Comparison of ENCODE assay signal across 8 cellular contexts in genomic region chr11:3000032-3000961, GRCh38. TPM values are rescaled to one million over a fixed set of nuclear protein-coding genes. Genes with fewer than 3 reads are reported as not detected.
DNase-seq lines count a peak whose midpoint lies in the region; ATAC-seq and TF ChIP-seq lines count a peak whose summit lies in the region.

No MANE protein-coding gene starts in this region.

- no peaks in the 10 kb centered on the region for H3K4me1 ChIP-seq in endodermal cell (ENCODE audit: control insufficient read depth, insufficient read depth, low read length)
- H3K4me1 ChIP-seq in mucosa of stomach (ENCODE audit: control insufficient read depth, insufficient read depth, low read length) = peaks cover 80% of the 10 kb centered on the region

- no peak overlapping the region for H3K4me3 Mint-ChIP-seq in endodermal cell

- peak overlapping the region; percentile 49 for H3K27ac Mint-ChIP-seq in endodermal cell

- H3K9me3 ChIP-seq in endodermal cell (ENCODE audit: control insufficient read depth, low read length) = no peaks in the 10 kb centered on the region
- no peaks in the 10 kb centered on the region for H3K9me3 ChIP-seq in mucosa of stomach (ENCODE audit: control insufficient read depth, low read length)

- H3K27ac ChIP-seq in endodermal cell (ENCODE audit: low read depth, low read length) = no peak overlapping the region

- peaks cover 46% of the 10 kb centered on the region for H3K36me3 Mint-ChIP-seq in endodermal cell (ENCODE audit: low read depth)

- peak; percentile 88 for DNase-seq in COLO829 (ENCODE audit: low spot score)
- DNase-seq in NCI-H446 (lab: John Stamatoyannopoulos, UW) = peak; percentile 68 to 91
- DNase-seq in endodermal cell = no peak
- DNase-seq in T-helper 9 cell = no peak
- DNase-seq in ecto neural progenitor cell (ENCODE audit: low spot score) = no peak

- no peak for ATAC-seq in GM19324 (IDR thresholded peaks at IDR 0.05; ENCODE audit: low FRiP score, unreplicated experiment)
- no peak for ATAC-seq in GM21367 (IDR thresholded peaks at IDR 0.05; ENCODE audit: unreplicated experiment)

- TF ChIP-seq CTCF in endodermal cell (conservative IDR thresholded peaks at IDR 0.05) = no peak

- H3K27me3 ChIP-seq in endodermal cell (ENCODE audit: control insufficient read depth, insufficient read depth, low read length, poor library complexity, severe bottlenecking) (no peaks in the 10 kb centered on the region), mucosa of stomach (ENCODE audit: control insufficient read depth, insufficient read depth, low read length) (no peaks in the 10 kb centered on the region)

- H3K9ac ChIP-seq in endodermal cell (ENCODE audit: extremely low read depth, low read length, poor library complexity, severe bottlenecking) = no peak overlapping the region
- H3K9ac ChIP-seq in mucosa of stomach (ENCODE audit: low read length) = peak overlapping the region; percentile 6

- H3K9me3 Mint-ChIP-seq in endodermal cell = no peaks in the 10 kb centered on the region

- 89 to 93% methylated on average over 11 to 17 of the region's 17 CpGs for WGBS in endodermal cell (ENCODE audit: insufficient coverage in 1 of 2, insufficient read length in 1 of 2), 2 experiments

- H3K27me3 Mint-ChIP-seq in endodermal cell (ENCODE audit: insufficient read depth) = no peaks in the 10 kb centered on the region

- H3K36me3 ChIP-seq in endodermal cell (ENCODE audit: control insufficient read depth, insufficient read depth, low read length) (peaks cover 48% of the 10 kb centered on the region), mucosa of stomach (ENCODE audit: control insufficient read depth, insufficient read depth, low read length) (peaks cover 15% of the 10 kb centered on the region)

- peaks cover 7% of the 10 kb centered on the region for H3K4me1 Mint-ChIP-seq in endodermal cell

- H3K4me3 ChIP-seq in endodermal cell (ENCODE audit: low read length) (no peak overlapping the region), mucosa of stomach (ENCODE audit: low read length) (no peak overlapping the region)

RNA-seq across cellular contexts. Expression of gene NAP1L4, which starts 8.2 kb away (rescaled TPM):
- total RNA-seq in endodermal cell = 100 to 1,000 TPM; 198 to 206 TPM
- 171 TPM for polyA plus RNA-seq in endodermal cell (2013, experiment 1 of 2)
- polyA plus RNA-seq in endodermal cell (2013, experiment 2 of 2) = 165 TPM

RNA-seq across cellular contexts. Expression of gene CARS1, which starts 56.9 kb away (rescaled TPM):
- total RNA-seq in endodermal cell = 10 to 100 TPM; 48.0 to 52.8 TPM
- polyA plus RNA-seq in endodermal cell (2013, experiment 1 of 2) = 59.6 TPM
- polyA plus RNA-seq in endodermal cell (2013, experiment 2 of 2) = 35.9 TPM

Comparison
In these comparisons a context has a peak if more than half of its experiments do, and no peak if none do; other contexts are left out.
1. DNase-seq: peak in COLO829 (single experiment) and NCI-H446 (2 of 2); none in endodermal cell (single experiment), T-helper 9 cell (single experiment) and ecto neural progenitor cell (single experiment).